Comparison of ENCODE assay signal across 8 cellular contexts in genomic region chr5:107668933-107669542, GRCh38. TPM values are rescaled to one million over a fixed set of nuclear protein-coding genes. Genes with fewer than 3 reads are reported as not detected.
DNase-seq lines count a peak whose midpoint lies in the region; ATAC-seq and TF ChIP-seq lines count a peak whose summit lies in the region.

No MANE protein-coding gene starts in this region.

- no peaks in the 10 kb centered on the region for H3F3A ChIP-seq in GM23338 (replicated peaks; ENCODE audit: low read depth)

- H3K79me2 ChIP-seq in GM23338 (replicated peaks; ENCODE audit: insufficient read depth) = peaks cover 44% of the 10 kb centered on the region

- no peaks in the 10 kb centered on the region for H4K20me1 ChIP-seq in GM23338 (replicated peaks; ENCODE audit: insufficient read depth)

- TF ChIP-seq CTCF in GM23338 (conservative IDR thresholded peaks at IDR 0.05; ENCODE audit: low read depth in 2 of 2) (0 out of 4 replicates have a peak, but pooled peaks of 1 of the 2 experiments have one; percentile 3), WTC11 (IDR thresholded peaks at IDR 0.05) (no peak), uterus (IDR thresholded peaks at IDR 0.05) (no peak)

- H3K27ac ChIP-seq in GM23338 (ENCODE audit: low read depth) (no peak overlapping the region), skeletal muscle tissue (ENCODE audit: low read depth, low read length) (no peak overlapping the region), uterus (no peak overlapping the region)

- H3K36me3 ChIP-seq in GM23338 (ENCODE audit: insufficient read depth) (no peaks in the 10 kb centered on the region), iPS-15b (ENCODE audit: control insufficient read depth, insufficient read depth, low read length) (no peaks in the 10 kb centered on the region), skeletal muscle tissue (ENCODE audit: control insufficient read depth in 3 of 3, insufficient read depth in 3 of 3, low read length in 3 of 3) (no peaks in the 10 kb centered on the region), uterus (no peaks in the 10 kb centered on the region)

- intact Hi-C loops in uterus (cut with DNase I; ENCODE audit: low total_unique reads) (no loop called here), posterior vena cava (cut with DNase I) (no loop called here)

- no peaks in the 10 kb centered on the region for H3K9me3 ChIP-seq in iPS-15b (ENCODE audit: control insufficient read depth, insufficient read depth, low read length)
- H3K9me3 ChIP-seq in skeletal muscle tissue (ENCODE audit: control insufficient read depth in 3 of 3, low read length in 3 of 3) = no peaks in the 10 kb centered on the region
- H3K9me3 ChIP-seq in uterus = no peaks in the 10 kb centered on the region

- TF ChIP-seq POLR2A in uterus (IDR thresholded peaks at IDR 0.05) = no peak

- H3K9me3 Mint-ChIP-seq in GM23338 (no peaks in the 10 kb centered on the region), WTC11 (no peaks in the 10 kb centered on the region)

- H2AFZ ChIP-seq in GM23338 = peak overlapping the region; percentile 92

- peak overlapping the region; percentile 91 for H3K4me2 ChIP-seq in GM23338

- H3K27me3 Mint-ChIP-seq in GM23338 (ENCODE audit: insufficient read depth, low read depth, poor library complexity) (peaks cover 31% of the 10 kb centered on the region), WTC11 (ENCODE audit: low read depth) (peaks cover 36% of the 10 kb centered on the region)

- POLR2A ChIA-PET in WTC11 (lab: Charles Lee) = interaction anchor here (0.7 kb wide), 1 partner anchor 242 kb away, joined by 4 read pairs; no protein-coding TSS in a partner anchor

- H3K4me1 ChIP-seq in GM23338 (ENCODE audit: insufficient read depth) (peaks cover 17% of the 10 kb centered on the region), iPS-15b (ENCODE audit: control insufficient read depth, insufficient read depth, low read length) (peaks cover 5% of the 10 kb centered on the region), skeletal muscle tissue (ENCODE audit: control insufficient read depth in 3 of 3, insufficient read depth in 3 of 3, low read length in 3 of 3) (peaks cover 21 to 33% (median 31%) of the 10 kb centered on the region in 3 donors), uterus (peaks cover 0 to 4% of the 10 kb centered on the region in 2 donors)

- H3K27me3 ChIP-seq in GM23338 (ENCODE audit: insufficient read depth) (peaks cover 42% of the 10 kb centered on the region), iPS-15b (ENCODE audit: control insufficient read depth, insufficient read depth, low read length) (peaks cover 29% of the 10 kb centered on the region), skeletal muscle tissue (ENCODE audit: control insufficient read depth in 3 of 3, insufficient read depth in 3 of 3, low read length in 3 of 3) (peaks cover 15 to 32% (median 15%) of the 10 kb centered on the region in 3 donors), uterus (peaks cover 0 to 6% of the 10 kb centered on the region in 2 donors)

- H3K4me3 Mint-ChIP-seq in GM23338 (peak overlapping the region; percentile 82), WTC11 (peak overlapping the region; percentile 92)

- H3K9me2 ChIP-seq in GM23338 (ENCODE audit: insufficient read depth) = no peaks in the 10 kb centered on the region

- H3K27ac Mint-ChIP-seq in GM23338 (no peak overlapping the region), WTC11 (no peak overlapping the region)

- peak; percentile 2 for ATAC-seq in GM23338
- ATAC-seq in WTC11 = peak; percentile 0; the same call in 1 of the 2 replicates
- no peak for ATAC-seq in stimulated activated naive CD8-positive, alpha-beta T cell treated with anti-CD3 and anti-CD28 coated beads, Interleukin-15, Interleukin-2, amounts not matched to agents 100 U/mL and 50 U/mL, for 24 hours

- CTCF ChIA-PET in WTC11 (lab: Charles Lee) = interaction anchor here (0.7 to 1.3 kb wide), 3 partner anchors 97 to 421 kb away, joined by 4 to 8 read pairs (median 4); no protein-coding TSS in a partner anchor

- H3K4me3 ChIP-seq in GM23338 = peak overlapping the region; percentile 86
- H3K4me3 ChIP-seq in iPS-15b (ENCODE audit: low read depth, low read length) = peak overlapping the region; percentile 91
- H3K4me3 ChIP-seq in skeletal muscle tissue (ENCODE audit: low read length in 3 of 3) = peak overlapping the region; percentile 61 to 83 (median 68)
- H3K4me3 ChIP-seq in uterus = peak overlapping the region in 1 of 2 donors; percentile 41

- H3K9ac ChIP-seq in iPS-15b (ENCODE audit: low read depth, low read length) (peak overlapping the region; percentile 47), skeletal muscle tissue (ENCODE audit: low read depth in 1 of 3, low read length in 3 of 3) (peak overlapping the region in 2 of 3 donors; percentile 25 to 38)

- DNase-seq in GM23338 (ENCODE audit: low spot score) (peak; percentile 51), WTC11 (ENCODE audit: low spot score) (peak; percentile 13), uterus (no peak), posterior vena cava (ENCODE audit: low spot score) (no peak), NCI-H1930 (lab: John Stamatoyannopoulos, UW) (no peak)
- no peak for DNase-seq in stimulated activated naive CD8-positive, alpha-beta T cell treated with anti-CD3 and anti-CD28 coated beads, Interleukin-15, Interleukin-2, amounts not matched to agents 100 U/mL and 50 U/mL, for 24 hours

- peaks cover 21% of the 10 kb centered on the region for H3K4me1 Mint-ChIP-seq in GM23338
- H3K4me1 Mint-ChIP-seq in WTC11 = peaks cover 22% of the 10 kb centered on the region

- H3K36me3 Mint-ChIP-seq in GM23338 (ENCODE audit: low read depth) (no peaks in the 10 kb centered on the region), WTC11 (no peaks in the 10 kb centered on the region)

TF ChIP-seq in GM23338, 12 proteins besides CTCF, POLR2A, EP300 and RAD21 (continues in another document):
- no peak for TF ChIP-seq STAT1 (IDR thresholded peaks at IDR 0.05; ENCODE audit: unreplicated experiment)
- TF ChIP-seq REST (IDR thresholded peaks at IDR 0.05; ENCODE audit: unreplicated experiment) = no peak
- no peak for TF ChIP-seq ZNF114 (CRISPR knock-in tag; IDR thresholded peaks at IDR 0.05)

TF ChIP-seq in WTC11, 78 proteins besides CTCF, POLR2A, EP300 and RAD21 (continues in another document):
- TF ChIP-seq ESRRA (CRISPR knock-in tag; IDR thresholded peaks at IDR 0.05; ENCODE audit: borderline replicate concordance) (no peak), STAT6 (CRISPR knock-in tag; conservative IDR thresholded peaks at IDR 0.05; ENCODE audit: low read depth) (no peak), JUN (CRISPR knock-in tag; IDR thresholded peaks at IDR 0.05) (no peak), FOXP4 (CRISPR knock-in tag; IDR thresholded peaks at IDR 0.05) (no peak)

RNA-seq across cellular contexts. Expression of gene EFNA5, which starts 1.7 kb away (rescaled TPM):
- total RNA-seq in GM23338 (2014; rRNA removed; shearing (Covaris generic)) = 7.5 and 18.1 TPM in 2 replicates
- 7.4 and 10.1 TPM in 2 replicates for polyA plus RNA-seq in GM23338 (2016; fragmentation: Nextera tagmentation; extraction: Ambion mirVana)
- 17.4 to 23.6 TPM (median 23.2 TPM) in 3 replicates for total RNA-seq in WTC11 (2021)
- 8.4 TPM for total RNA-seq in skeletal muscle tissue
- 10 to 100 TPM in 2 of 4 donors, 1 to 10 TPM in 2; 1.2 to 22.7 (median 9.4) TPM for total RNA-seq in uterus
- 10 to 100 TPM in 1 of 2 donors, 1 to 10 TPM in 1; 4.2 to 10.2 TPM for total RNA-seq in posterior vena cava

Comparison
In these comparisons a context has a peak if more than half of its experiments do, and no peak if none do; other contexts are left out.
1. DNase-seq: peak in GM23338 (single experiment) and WTC11 (single experiment); none in uterus (0 of 2), stimulated activated naive CD8-positive, alpha-beta T cell treated with anti-CD3 and anti-CD28 coated beads, Interleukin-15, Interleukin-2, amounts not matched to agents 100 U/mL and 50 U/mL, for 24 hours (single experiment), posterior vena cava (single experiment) and NCI-H1930 (0 of 2).